Comparison of ENCODE assay signal across 6 cellular contexts in the genomic region with DNA sequence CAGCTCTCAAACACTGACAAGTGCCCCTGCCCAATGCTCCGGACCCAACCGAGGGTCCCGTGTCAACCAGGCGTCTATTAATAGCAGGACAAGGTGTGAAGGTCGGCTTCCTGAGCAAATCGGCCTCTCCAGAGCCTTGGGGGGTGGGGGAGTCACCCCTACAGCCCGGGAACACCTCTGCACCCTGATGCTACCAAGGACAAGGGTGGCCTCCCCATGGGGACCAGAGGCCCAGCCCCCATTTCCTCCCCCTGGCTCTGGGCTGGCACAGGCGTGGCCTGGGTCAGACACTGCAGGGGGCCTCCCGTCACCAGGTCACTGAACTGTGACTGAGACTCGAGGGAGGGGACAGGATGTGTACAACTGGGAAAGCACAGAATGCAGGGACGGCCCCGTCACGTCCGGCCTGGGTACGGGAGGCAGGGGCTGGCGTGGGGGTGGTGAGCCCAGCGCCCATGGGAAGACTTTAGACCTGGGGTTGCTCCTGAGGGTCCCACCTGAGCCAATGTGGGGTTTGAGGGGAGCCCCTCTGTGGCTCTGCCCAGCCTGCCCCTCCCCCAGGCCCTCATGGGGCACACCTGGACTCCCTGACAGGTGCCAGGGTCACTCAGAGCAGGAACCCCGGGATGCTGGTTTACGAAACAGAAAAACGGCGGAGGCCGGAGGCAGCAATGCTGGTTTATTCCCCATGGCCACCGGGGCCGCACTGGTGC. TPM values are rescaled to one million over a fixed set of nuclear protein-coding genes. Genes with fewer than 3 reads are reported as not detected.
A peak's percentile ranks its signal among the peaks of the same experiment; 100 is the strongest.
DNase-seq lines count a peak whose midpoint lies in the region; TF ChIP-seq lines count a peak whose summit lies in the region.

No MANE protein-coding gene starts in this region.

- DNase-seq in GM19240 (ENCODE audit: insufficient read length, low spot score) (peak; percentile 98), lower leg skin (ENCODE audit: low spot score in 2 of 2) (peak; percentile 40 to 94), transverse colon (peak; percentile 81), SKM-1 treated with dmso at 0.1 percent for 144 hours (lab: John Stamatoyannopoulos, UW; ENCODE audit: unreplicated experiment) (no peak)
- DNase-seq in activated effector memory CD4-positive, alpha-beta T cell treated with Interleukin-2 at 50 U/mL for 16 hours: peak; percentile 55

- H3K36me3 ChIP-seq in HUES64 (ENCODE audit: insufficient read depth, low read length) (peaks cover 36% of the 10 kb centered on the region), transverse colon (peaks cover 0 to 7% (median 0%) of the 10 kb centered on the region in 4 donors)

- peak overlapping the region; percentile 5; the same call in 1 of the 2 replicates for H3K9ac ChIP-seq in HUES64 (ENCODE audit: low read depth, low read length)

- TF ChIP-seq CTCF in lower leg skin (IDR thresholded peaks at IDR 0.05) (peak in 1 of 3 donors; percentile 21), transverse colon (IDR thresholded peaks at IDR 0.05) (no peak)

- in situ Hi-C loops in transverse colon (cut with MboI; ENCODE audit: low pct_ligation_motif_present in 1 of 4, low pct_unique_long_range_greater_than_20kb in 1 of 4, low sequenced_read_pairs in 3 of 4): no loop called here

- H3K4me1 ChIP-seq in HUES64 (ENCODE audit: insufficient read depth, low read length) (peaks cover 12% of the 10 kb centered on the region; the same call in 1 of the 2 replicates), transverse colon (peaks cover 9 to 29% (median 21%) of the 10 kb centered on the region in 4 donors)

- TF ChIP-seq POLR2A in lower leg skin (IDR thresholded peaks at IDR 0.05) (no peak), transverse colon (IDR thresholded peaks at IDR 0.05) (peak; percentile 7)

- intact Hi-C loops in lower leg skin (cut with DNase I; ENCODE audit: low total_unique reads) (no loop called here), transverse colon (cut with DNase I; ENCODE audit: low total_unique reads) (no loop called here)

- H3K4me3 ChIP-seq in HUES64 (ENCODE audit: low read length) (peak overlapping the region; percentile 89), lower leg skin (ENCODE audit: low read depth, poor library complexity, severe bottlenecking) (peak overlapping the region; percentile 55), transverse colon (peak overlapping the region; percentile 53 to 82 (median 69))

- 49% methylated on average over 24 of the region's 24 CpGs for WGBS in HUES64
- 51 to 83% methylated on average over 18 to 24 of the region's 24 CpGs for WGBS in lower leg skin, 2 donors
- WGBS in transverse colon (ENCODE audit: low coverage in 1 of 2), 2 donors: 33% methylated on average over 17 of the region's 24 CpGs; no CpG with 5 or more reads in 1 of the 2 donors

- H3K27ac ChIP-seq in HUES64 (ENCODE audit: low read depth, low read length) (no peak overlapping the region; the same call in 1 of the 2 replicates), transverse colon (peak overlapping the region; percentile 85 to 89 (median 88))

- TF ChIP-seq EP300 in transverse colon (IDR thresholded peaks at IDR 0.05; ENCODE audit: low read depth): no peak

- H3K27me3 ChIP-seq in HUES64 (ENCODE audit: insufficient read depth, low read length) (no peaks in the 10 kb centered on the region), transverse colon (no peaks in the 10 kb centered on the region)

- H3K9me3 ChIP-seq in HUES64 (ENCODE audit: insufficient read depth, low read depth, low read length): no peaks in the 10 kb centered on the region
- H3K9me3 ChIP-seq in transverse colon: no peaks in the 10 kb centered on the region

RNA-seq across cellular contexts. Expression of a gene that starts 0.6 kb away (rescaled TPM):
- 66.5 TPM for polyA plus RNA-seq in HUES64 (2013, experiment 1 of 2)
- 68.3 TPM for polyA plus RNA-seq in HUES64 (2013, experiment 2 of 2)
- total RNA-seq in lower leg skin (10 to 100 TPM; 30.5 to 93.2 (median 44.7) TPM), transverse colon (100 to 1,000 TPM; 258 to 306 (median 291) TPM)

RNA-seq across cellular contexts. Expression of a gene that starts 11.5 kb away (rescaled TPM):
- polyA plus RNA-seq in HUES64 (2013, experiment 1 of 2): 86.5 TPM
- 87.2 TPM for polyA plus RNA-seq in HUES64 (2013, experiment 2 of 2)
- 10 to 100 TPM; 40.2 to 93.5 (median 67.1) TPM for total RNA-seq in lower leg skin
- total RNA-seq in transverse colon: 10 to 100 TPM; 20.5 to 75.6 (median 47.3) TPM

RNA-seq across cellular contexts. Expression of a gene that starts 13.1 kb away (rescaled TPM):
- not detected for polyA plus RNA-seq in HUES64 (2013, experiment 1 of 2)
- polyA plus RNA-seq in HUES64 (2013, experiment 2 of 2): not detected
- under 1 TPM in 1 of 4 donors, not detected in 3; 0.91 TPM for total RNA-seq in lower leg skin
- total RNA-seq in transverse colon: not detected

RNA-seq across cellular contexts. Expression of a gene that starts 34.9 kb away (rescaled TPM):
- 1.5 TPM for polyA plus RNA-seq in HUES64 (2013, experiment 1 of 2)
- polyA plus RNA-seq in HUES64 (2013, experiment 2 of 2): 2.2 TPM
- total RNA-seq in lower leg skin (under 1 TPM; 0.17 to 0.81 (median 0.29) TPM), transverse colon (1 to 10 TPM in 1 of 4 donors, under 1 TPM in 2, not detected in 1; 0.27 to 2.9 (median 0.75) TPM)

RNA-seq across cellular contexts. Expression of a gene that starts 54.8 kb away (rescaled TPM):
- polyA plus RNA-seq in HUES64 (2013, experiment 1 of 2): 21.3 TPM
- polyA plus RNA-seq in HUES64 (2013, experiment 2 of 2): 24.0 TPM
- total RNA-seq in lower leg skin (10 to 100 TPM; 14.7 to 21.8 (median 17.7) TPM), transverse colon (10 to 100 TPM; 10.3 to 15.3 (median 14.4) TPM)
